In the genomic region with DNA sequence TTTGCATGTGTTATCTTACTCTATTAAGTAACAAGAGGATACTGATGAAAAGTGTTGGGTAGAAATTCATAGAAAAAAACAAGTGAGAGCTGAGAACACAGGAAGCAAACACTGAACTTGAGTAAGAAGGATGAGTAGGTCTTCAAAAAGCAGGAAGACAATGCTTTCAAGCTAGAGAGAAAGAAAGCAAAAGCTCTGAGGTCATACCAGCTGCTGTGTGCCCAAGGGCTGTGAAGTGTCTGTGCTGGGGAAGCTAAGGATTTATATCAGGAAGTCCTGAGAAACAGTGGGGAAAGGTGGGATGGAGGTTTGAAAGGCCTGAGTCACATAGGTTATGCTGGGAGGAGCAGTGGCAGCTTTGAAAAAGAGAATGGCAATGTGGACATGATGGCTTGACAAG, we compare ENCODE assay signal across 13 cellular contexts.
DNase-seq lines count a peak whose midpoint lies in the region; ATAC-seq and TF ChIP-seq lines count a peak whose summit lies in the region.
"Had no signal": no experiment of that assay in that cellular context is flagged by ENCODE, and none has a peak within 500 bp of the region (broad histone marks: within the 10 kb centered on the region; RNA-seq: fewer than 3 reads in every experiment).

No MANE protein-coding gene starts in this region.

- H3K9me3 Mint-ChIP-seq in CD4-positive, CD25-positive, alpha-beta regulatory T cell = peaks cover 0 to 3% (median 0%) of the 10 kb centered on the region in 7 donors

- DNase-seq in CD4-positive, CD25-positive, alpha-beta regulatory T cell = peak in 1 of 3 donors; percentile 74
- DNase-seq in ELR (ENCODE audit: low read depth) = peak; percentile 73
- peak; percentile 13 to 54 for DNase-seq in SJCRH30
- DNase-seq in foreskin keratinocyte = peak; percentile 46 to 80
- DNase-seq in smooth muscle cell (lab: John Stamatoyannopoulos, UW; ENCODE audit: unreplicated experiment) = no peak
- no peak for DNase-seq in globus pallidus (ENCODE audit: low spot score)
- DNase-seq: activated CD4-positive, alpha-beta T cell treated with anti-CD3 and anti-CD28 coated beads for 48 hours; CD8-positive, alpha-beta memory T cell; Karpas-422; stimulated activated CD4-positive, alpha-beta T cell treated with anti-CD3 and anti-CD28 coated beads, Interleukin-12 subunit alpha, Interleukin-12 subunit beta, amount 100 ng/mL, for 4 hours; T-helper 2 cell had no signal

- no peaks in the 10 kb centered on the region for H3K36me3 ChIP-seq in CD4-positive, CD25-positive, alpha-beta regulatory T cell (ENCODE audit: control insufficient read depth, insufficient read depth, low read length)
- no peaks in the 10 kb centered on the region for H3K36me3 ChIP-seq in SJCRH30
- no peaks in the 10 kb centered on the region for H3K36me3 ChIP-seq in smooth muscle cell (ENCODE audit: low read depth)

- no peak overlapping the region for H3K4me2 ChIP-seq in smooth muscle cell

- H3K27ac Mint-ChIP-seq in CD4-positive, CD25-positive, alpha-beta regulatory T cell = peak overlapping the region in 2 of 3 donors; percentile 18 to 50

- H3K4me1 Mint-ChIP-seq in CD4-positive, CD25-positive, alpha-beta regulatory T cell = peaks cover 0 to 7% (median 0%) of the 10 kb centered on the region in 4 donors

- H3K79me2 ChIP-seq in smooth muscle cell (ENCODE audit: low read depth) = no peaks in the 10 kb centered on the region

- no peak overlapping the region for H3K9ac ChIP-seq in smooth muscle cell (ENCODE audit: low read depth)

- no peak overlapping the region for H3K4me3 ChIP-seq in CD4-positive, CD25-positive, alpha-beta regulatory T cell (ENCODE audit: low read depth, low read length)
- no peak overlapping the region for H3K4me3 ChIP-seq in SJCRH30
- H3K4me3 ChIP-seq in smooth muscle cell = no peak overlapping the region

- H2AFZ ChIP-seq in smooth muscle cell (ENCODE audit: low read depth) = no peak overlapping the region

- H3K27me3 Mint-ChIP-seq in CD4-positive, CD25-positive, alpha-beta regulatory T cell = no peaks in the 10 kb centered on the region
- H3K27me3 Mint-ChIP-seq: CD8-positive, alpha-beta memory T cell had no signal

- no peaks in the 10 kb centered on the region for H3K9me3 ChIP-seq in CD4-positive, CD25-positive, alpha-beta regulatory T cell (ENCODE audit: control insufficient read depth in 2 of 2, low read length in 2 of 2)
- H3K9me3 ChIP-seq in SJCRH30 (replicated peaks) = no peaks in the 10 kb centered on the region
- no peaks in the 10 kb centered on the region for H3K9me3 ChIP-seq in smooth muscle cell (replicated peaks; ENCODE audit: low read depth)

- TF ChIP-seq CTCF in foreskin keratinocyte (conservative IDR thresholded peaks at IDR 0.05) (no peak), smooth muscle cell (IDR thresholded peaks at IDR 0.05; ENCODE audit: borderline replicate concordance, insufficient read depth, poor library complexity, severe bottlenecking) (no peak)

- H4K20me1 ChIP-seq in smooth muscle cell (ENCODE audit: low read depth) = no peaks in the 10 kb centered on the region

- ATAC-seq in CD4-positive, CD25-positive, alpha-beta regulatory T cell (ENCODE audit: low read depth in 2 of 2) = no peak
- ATAC-seq in foreskin keratinocyte (peak; percentile 73), GM19023 (IDR thresholded peaks at IDR 0.05; ENCODE audit: unreplicated experiment) (no peak), GM19397 (IDR thresholded peaks at IDR 0.05; ENCODE audit: unreplicated experiment) (no peak)

- no peak overlapping the region for H3K27ac ChIP-seq in CD4-positive, CD25-positive, alpha-beta regulatory T cell (ENCODE audit: insufficient read depth, low read length, poor library complexity, severe bottlenecking)
- H3K27ac ChIP-seq in SJCRH30 (no peak overlapping the region), foreskin keratinocyte (no peak overlapping the region), smooth muscle cell (ENCODE audit: low read depth) (no peak overlapping the region)

- H3K4me3 Mint-ChIP-seq in CD4-positive, CD25-positive, alpha-beta regulatory T cell = no peak overlapping the region
- H3K4me3 Mint-ChIP-seq: CD8-positive, alpha-beta memory T cell had no signal

- H3K27me3 ChIP-seq in CD4-positive, CD25-positive, alpha-beta regulatory T cell (ENCODE audit: control insufficient read depth, insufficient read depth, low read length) = no peaks in the 10 kb centered on the region
- no peaks in the 10 kb centered on the region for H3K27me3 ChIP-seq in SJCRH30
- no peaks in the 10 kb centered on the region for H3K27me3 ChIP-seq in foreskin keratinocyte
- H3K27me3 ChIP-seq in smooth muscle cell (ENCODE audit: low read depth) = no peaks in the 10 kb centered on the region

- H3K4me1 ChIP-seq in CD4-positive, CD25-positive, alpha-beta regulatory T cell (ENCODE audit: control insufficient read depth, insufficient read depth, low read length, poor library complexity, severe bottlenecking) = no peaks in the 10 kb centered on the region
- H3K4me1 ChIP-seq in SJCRH30 (peaks cover 5% of the 10 kb centered on the region; the same call in 1 of the 2 replicates), foreskin keratinocyte (peaks cover 7% of the 10 kb centered on the region), smooth muscle cell (ENCODE audit: low read depth) (no peaks in the 10 kb centered on the region)

- H3K36me3 Mint-ChIP-seq in CD4-positive, CD25-positive, alpha-beta regulatory T cell = no peaks in the 10 kb centered on the region
- H3K36me3 Mint-ChIP-seq: CD8-positive, alpha-beta memory T cell had no signal

- H3F3A ChIP-seq in smooth muscle cell (ENCODE audit: low read depth) = no peaks in the 10 kb centered on the region

Comparison
In these comparisons a context has a peak if more than half of its experiments do, and no peak if none do; other contexts are left out.
1. DNase-seq: peak in ELR (single experiment), SJCRH30 (2 of 2) and foreskin keratinocyte (2 of 2); none in smooth muscle cell (single experiment) and globus pallidus (single experiment).